Comparison of ENCODE assay signal across 8 cellular contexts in the genomic region with DNA sequence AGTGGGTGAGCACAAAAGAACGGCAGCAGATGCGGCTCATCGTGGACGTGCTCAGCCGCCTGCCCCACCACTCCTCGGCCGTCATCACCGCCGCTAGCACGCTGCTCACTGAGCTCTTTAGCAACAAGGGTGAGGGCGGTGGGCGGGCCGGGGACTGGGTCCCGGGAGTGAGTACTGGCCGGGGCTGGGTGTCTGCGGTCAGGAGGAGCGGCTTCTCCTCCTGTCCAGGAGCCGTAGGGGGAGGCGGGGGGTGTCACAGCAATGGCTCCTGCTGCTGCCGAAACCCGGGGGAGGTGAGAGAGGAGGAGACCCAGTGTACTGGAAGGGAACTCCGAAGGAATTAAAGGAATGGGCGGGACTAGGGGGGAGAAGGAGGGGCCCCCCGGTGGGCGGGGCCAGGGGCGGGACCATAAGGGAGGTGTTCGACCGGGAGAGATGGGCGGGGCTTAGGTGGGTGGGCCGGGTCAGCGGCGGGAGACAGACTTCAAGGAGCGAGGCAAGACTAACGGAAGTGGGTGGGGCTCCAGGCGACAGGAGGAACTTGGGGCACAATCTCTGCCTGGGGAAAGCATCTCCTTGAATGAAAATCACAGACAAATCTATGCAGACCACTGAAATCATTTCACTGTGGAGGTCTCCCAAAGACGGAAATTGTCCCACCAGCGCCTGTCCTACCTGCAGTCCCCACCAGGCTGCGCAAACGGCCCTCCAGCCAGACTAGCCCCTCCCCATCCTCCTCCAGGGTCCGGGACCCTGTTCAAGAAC. TPM values are rescaled to one million over a fixed set of nuclear protein-coding genes. Genes with fewer than 3 reads are reported as not detected.
DNase-seq lines count a peak whose midpoint lies in the region; ATAC-seq and TF ChIP-seq lines count a peak whose summit lies in the region.

No MANE protein-coding gene starts in this region.

- no peaks in the 10 kb centered on the region for H4K20me1 ChIP-seq in SU-DHL-6 (ENCODE audit: low read depth, low read length)

- 0 to 1% methylated on average over 1 to 40 of the region's 40 CpGs for WGBS in transverse colon (ENCODE audit: low coverage in 1 of 2), 2 donors

- TF ChIP-seq EP300 in transverse colon (IDR thresholded peaks at IDR 0.05; ENCODE audit: low read depth): no peak

- TF ChIP-seq POLR2A in transverse colon (IDR thresholded peaks at IDR 0.05): peak; percentile 48

- H3K27me3 ChIP-seq in SU-DHL-6 (ENCODE audit: low read length): no peaks in the 10 kb centered on the region
- peaks cover 28% of the 10 kb centered on the region for H3K27me3 ChIP-seq in transverse colon

- peak overlapping the region; percentile 78 for H3K4me2 ChIP-seq in SU-DHL-6 (ENCODE audit: low read depth, low read length, poor library complexity, severe bottlenecking)

- peak overlapping the region; percentile 67 for H3K9ac ChIP-seq in SU-DHL-6 (ENCODE audit: low read length)

- H3K79me2 ChIP-seq in SU-DHL-6 (ENCODE audit: insufficient read depth, low read length): no peaks in the 10 kb centered on the region

- H3K27ac ChIP-seq in SU-DHL-6 (ENCODE audit: low read depth, low read length): 0 out of 2 replicates have a peak overlapping the region, but pooled peaks have one; percentile 17
- H3K27ac ChIP-seq in transverse colon: peak overlapping the region; percentile 63 to 74 (median 68)

- peak overlapping the region; percentile 60 for H3K27ac Mint-ChIP-seq in activated naive CD8-positive, alpha-beta T cell treated with anti-CD3 and anti-CD28 coated beads, Interleukin-2, amount 10 ng/mL, durations not matched to agents 7 days and 5 days

- in situ Hi-C loops in transverse colon (cut with MboI; ENCODE audit: low pct_ligation_motif_present in 1 of 4, low pct_unique_long_range_greater_than_20kb in 1 of 4, low sequenced_read_pairs in 3 of 4): no loop called here

- H3K9me3 Mint-ChIP-seq in activated naive CD8-positive, alpha-beta T cell treated with anti-CD3 and anti-CD28 coated beads, Interleukin-2, amount 10 ng/mL, durations not matched to agents 7 days and 5 days: no peaks in the 10 kb centered on the region

- H3K9me3 ChIP-seq in SU-DHL-6 (ENCODE audit: insufficient read depth, low read length): no peaks in the 10 kb centered on the region
- no peaks in the 10 kb centered on the region for H3K9me3 ChIP-seq in transverse colon

- peak overlapping the region; percentile 88 for H3K4me3 Mint-ChIP-seq in activated naive CD8-positive, alpha-beta T cell treated with anti-CD3 and anti-CD28 coated beads, Interleukin-2, amount 10 ng/mL, durations not matched to agents 7 days and 5 days

- intact Hi-C loops in cardiac septum (cut with DNase I) (loop anchor here (5.0 kb wide), 2 partner anchors 36 to 161 kb away; no protein-coding TSS in a partner anchor), transverse colon (cut with DNase I; ENCODE audit: low total_unique reads) (no loop called here)

- peak; percentile 85 for ATAC-seq in activated naive CD8-positive, alpha-beta T cell treated with anti-CD3 and anti-CD28 coated beads, Interleukin-2, amount 10 ng/mL, durations not matched to agents 7 days and 5 days (ENCODE audit: low read depth)

- H3K9me2 ChIP-seq in SU-DHL-6 (replicated peaks; ENCODE audit: insufficient read depth, low read length): no peaks in the 10 kb centered on the region

- peaks cover 28% of the 10 kb centered on the region for H3K27me3 Mint-ChIP-seq in activated naive CD8-positive, alpha-beta T cell treated with anti-CD3 and anti-CD28 coated beads, Interleukin-2, amount 10 ng/mL, durations not matched to agents 7 days and 5 days

- POLR2A ChIA-PET in activated naive CD8-positive, alpha-beta T cell treated with anti-CD3 and anti-CD28 coated beads, Interleukin-2, amount 10 ng/mL, durations not matched to agents 7 days and 5 days (lab: Charles Lee): interaction anchor here (1.2 kb wide), 1 partner anchor 8 kb away, joined by 4 read pairs; a partner anchor contains a TSS

- H2AFZ ChIP-seq in SU-DHL-6 (ENCODE audit: low read depth, low read length, severe bottlenecking): peak overlapping the region; percentile 73

- peak overlapping the region; percentile 81 for H3K4me3 ChIP-seq in SU-DHL-6 (ENCODE audit: insufficient read depth, low read length, poor library complexity, severe bottlenecking)
- peak overlapping the region; percentile 34 to 58 (median 46) for H3K4me3 ChIP-seq in transverse colon

- H3K36me3 Mint-ChIP-seq in activated naive CD8-positive, alpha-beta T cell treated with anti-CD3 and anti-CD28 coated beads, Interleukin-2, amount 10 ng/mL, durations not matched to agents 7 days and 5 days: peaks cover 2% of the 10 kb centered on the region

- peak; percentile 18 for TF ChIP-seq CTCF in SU-DHL-6 (IDR thresholded peaks at IDR 0.05; ENCODE audit: insufficient read depth, low read length, poor library complexity, severe bottlenecking)
- peak; percentile 39 to 54 (median 41) for TF ChIP-seq CTCF in transverse colon (IDR thresholded peaks at IDR 0.05)

- no peaks in the 10 kb centered on the region for H3K36me3 ChIP-seq in SU-DHL-6 (ENCODE audit: low read length)
- no peaks in the 10 kb centered on the region for H3K36me3 ChIP-seq in transverse colon

- H3K4me1 ChIP-seq in transverse colon: peaks cover 18 to 37% (median 33%) of the 10 kb centered on the region in 4 donors

- DNase-seq in DMS79 (lab: John Stamatoyannopoulos, UW): peak; percentile 93
- DNase-seq in HCEC 1CT: peak; percentile 96
- DNase-seq in NCI-H1417 (lab: John Stamatoyannopoulos, UW): peak; percentile 88 to 94 (median 93)
- peak; percentile 94 for DNase-seq in activated naive CD8-positive, alpha-beta T cell treated with anti-CD3 and anti-CD28 coated beads, Interleukin-2, amount 10 ng/mL, durations not matched to agents 7 days and 5 days
- DNase-seq in cardiac septum (ENCODE audit: low spot score): peak; percentile 98
- peak; percentile 82 for DNase-seq in pons (ENCODE audit: low spot score)
- DNase-seq in transverse colon: peak; percentile 100

- H3F3A ChIP-seq in SU-DHL-6 (ENCODE audit: insufficient read depth): no peaks in the 10 kb centered on the region; the same call in 1 of the 2 replicates

- H3K4me1 Mint-ChIP-seq in activated naive CD8-positive, alpha-beta T cell treated with anti-CD3 and anti-CD28 coated beads, Interleukin-2, amount 10 ng/mL, durations not matched to agents 7 days and 5 days: peaks cover 17% of the 10 kb centered on the region

RNA-seq across cellular contexts. Expression of a gene that starts 2.3 kb away (rescaled TPM):
- total RNA-seq in activated naive CD8-positive, alpha-beta T cell treated with anti-CD3 and anti-CD28 coated beads, Interleukin-2, amount 10 ng/mL, durations not matched to agents 7 days and 5 days: 1 to 10 TPM; 1.4 TPM
- total RNA-seq in cardiac septum (0.51 TPM), transverse colon (10 to 100 TPM in 2 of 4 donors, 1 to 10 TPM in 2; 3.0 to 46.3 (median 17.7) TPM)

RNA-seq across cellular contexts. Expression of a gene that starts 8.0 kb away (rescaled TPM):
- total RNA-seq in activated naive CD8-positive, alpha-beta T cell treated with anti-CD3 and anti-CD28 coated beads, Interleukin-2, amount 10 ng/mL, durations not matched to agents 7 days and 5 days: 10 to 100 TPM; 30.3 to 31.7 TPM
- total RNA-seq in cardiac septum (12.4 TPM), transverse colon (10 to 100 TPM; 25.2 to 34.0 (median 27.7) TPM)

RNA-seq across cellular contexts. Expression of a gene that starts 53.0 kb away (rescaled TPM):
- not detected for total RNA-seq in activated naive CD8-positive, alpha-beta T cell treated with anti-CD3 and anti-CD28 coated beads, Interleukin-2, amount 10 ng/mL, durations not matched to agents 7 days and 5 days
- total RNA-seq in cardiac septum (not detected), transverse colon (10 to 100 TPM in 3 of 4 donors, not detected in 1; 27.7 to 89.2 (median 52.1) TPM)

RNA-seq across cellular contexts. Expression of a gene that starts 59.7 kb away (rescaled TPM):
- total RNA-seq in activated naive CD8-positive, alpha-beta T cell treated with anti-CD3 and anti-CD28 coated beads, Interleukin-2, amount 10 ng/mL, durations not matched to agents 7 days and 5 days: 10 to 100 TPM; 46.9 to 51.4 TPM
- 39.2 TPM for total RNA-seq in cardiac septum
- total RNA-seq in transverse colon: 10 to 100 TPM in 3 of 4 donors, 1 to 10 TPM in 1; 5.4 to 29.2 (median 22.9) TPM

Comparison
In these comparisons a context has a peak if more than half of its experiments do, and no peak if none do; other contexts are left out.
1. Peak in every context shown above with its lines: DNase-seq, ATAC-seq, H3K4me3 ChIP-seq and H3K27ac ChIP-seq.